ENCODE assay signal across 23 cellular contexts in the genomic region with DNA sequence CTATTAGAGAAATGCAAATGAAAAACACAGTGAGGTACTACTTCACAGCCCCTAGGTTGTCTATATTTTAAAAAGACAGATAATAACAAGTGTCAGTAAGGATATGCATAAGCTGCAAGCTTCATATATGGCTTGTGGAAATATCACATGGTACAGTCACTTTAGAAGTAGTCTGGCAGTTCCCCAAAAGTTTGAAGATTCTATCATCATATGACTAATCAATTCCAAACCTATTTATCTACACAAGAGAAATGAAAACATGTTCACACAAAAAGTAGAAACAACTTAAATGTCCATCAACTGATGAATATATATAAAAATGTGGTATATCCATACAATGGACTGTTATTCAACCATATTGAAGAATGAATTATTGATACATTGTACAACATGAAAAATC.
DNase-seq lines count a peak whose midpoint lies in the region; ATAC-seq and TF ChIP-seq lines count a peak whose summit lies in the region.
"Had no signal": no experiment of that assay in that cellular context is flagged by ENCODE, and none has a peak within 500 bp of the region (broad histone marks: within the 10 kb centered on the region; RNA-seq: fewer than 3 reads in every experiment).

No MANE protein-coding gene starts in this region.

- H3K4me1 Mint-ChIP-seq in activated naive CD8-positive, alpha-beta T cell treated with anti-CD3 and anti-CD28 coated beads, Interleukin-2, amount 50 U/mL, for 24 hours: peaks cover 5% of the 10 kb centered on the region
- peaks cover 4% of the 10 kb centered on the region for H3K4me1 Mint-ChIP-seq in activated naive CD8-positive, alpha-beta T cell treated with anti-CD3 and anti-CD28 coated beads for 36 hours
- H3K4me1 Mint-ChIP-seq in HFFc6 (ENCODE audit: low read depth): peaks cover 2% of the 10 kb centered on the region; the same call in 1 of the 2 replicates

- H3K36me3 ChIP-seq in PC-3 (ENCODE audit: low read depth, low read length): no peaks in the 10 kb centered on the region
- H3K36me3 ChIP-seq: BE2C, MG63 had no signal

- intact Hi-C loops in PC-3 (cut with micrococcal nuclease): no loop called here

- no peaks in the 10 kb centered on the region for H3K79me2 ChIP-seq in PC-3 (ENCODE audit: low read length)

- H3K9me3 Mint-ChIP-seq in activated naive CD8-positive, alpha-beta T cell treated with anti-CD3 and anti-CD28 coated beads, Interleukin-2, amount 50 U/mL, for 24 hours: no peaks in the 10 kb centered on the region
- H3K9me3 Mint-ChIP-seq in activated naive CD8-positive, alpha-beta T cell treated with anti-CD3 and anti-CD28 coated beads for 36 hours: no peaks in the 10 kb centered on the region
- no peaks in the 10 kb centered on the region for H3K9me3 Mint-ChIP-seq in HFFc6
- H3K9me3 Mint-ChIP-seq: CD4-positive, CD25-positive, alpha-beta regulatory T cell; IgD-negative memory B cell had no signal

- H3K4me3 Mint-ChIP-seq in activated naive CD8-positive, alpha-beta T cell treated with anti-CD3 and anti-CD28 coated beads, Interleukin-2, amount 50 U/mL, for 24 hours: no peak overlapping the region
- H3K4me3 Mint-ChIP-seq in activated naive CD8-positive, alpha-beta T cell treated with anti-CD3 and anti-CD28 coated beads for 36 hours: no peak overlapping the region
- no peak overlapping the region for H3K4me3 Mint-ChIP-seq in HFFc6
- H3K4me3 Mint-ChIP-seq: CD4-positive, CD25-positive, alpha-beta regulatory T cell; IgD-negative memory B cell had no signal

- H3K9ac ChIP-seq in PC-3 (ENCODE audit: low read length): no peak overlapping the region

- no peak overlapping the region for H3K27ac ChIP-seq in PC-3 (ENCODE audit: low read length)

- no peak for DNase-seq in activated naive CD8-positive, alpha-beta T cell treated with anti-CD3 and anti-CD28 coated beads, Interleukin-2, amount 50 U/mL, for 24 hours
- DNase-seq in activated naive CD8-positive, alpha-beta T cell treated with anti-CD3 and anti-CD28 coated beads for 36 hours: no peak
- DNase-seq in PC-3: peak; percentile 25
- DNase-seq in epithelial cell of esophagus (ENCODE audit: low read depth): peak; percentile 44
- DNase-seq in HFFc6: no peak
- no peak for DNase-seq in NCI-H1092 (lab: John Stamatoyannopoulos, UW)
- DNase-seq: BE2C; Caco-2; CD4-positive, CD25-positive, alpha-beta regulatory T cell; DMS153; H7; Kasumi-1; MG63; NCI-H1092 treated with DMSO at 0.1 percent for 48 hours; NCI-H146; NCI-H2081; NCI-H2171 treated with DMSO at 0.1 percent for 48 hours; NCI-H446 treated with DMSO at 0.1 percent for 48 hours; NCI-H69 had no signal

- no TSS peak for BruUV-seq in PC-3 (replicated peaks; lab: Mats Ljungman, UMichigan)

- H3K9me2 ChIP-seq in PC-3 (replicated peaks; ENCODE audit: low read length): no peaks in the 10 kb centered on the region

- POLR2A ChIA-PET in PC-3 (lab: Charles Lee; ENCODE audit: unreplicated experiment): no interaction called here

- H3K4me1 ChIP-seq in PC-3 (ENCODE audit: insufficient read depth, low read length): peaks cover 6% of the 10 kb centered on the region
- H3K4me1 ChIP-seq: BE2C had no signal

- H4K20me1 ChIP-seq in PC-3 (ENCODE audit: low read length): no peaks in the 10 kb centered on the region

- H3K4me2 ChIP-seq in PC-3 (ENCODE audit: low read length): no peak overlapping the region

- no peaks in the 10 kb centered on the region for H3F3A ChIP-seq in PC-3 (ENCODE audit: low read length, unreplicated experiment)

- H3K27me3 Mint-ChIP-seq in activated naive CD8-positive, alpha-beta T cell treated with anti-CD3 and anti-CD28 coated beads, Interleukin-2, amount 50 U/mL, for 24 hours: no peaks in the 10 kb centered on the region
- H3K27me3 Mint-ChIP-seq in activated naive CD8-positive, alpha-beta T cell treated with anti-CD3 and anti-CD28 coated beads for 36 hours: no peaks in the 10 kb centered on the region
- H3K27me3 Mint-ChIP-seq in HFFc6 (ENCODE audit: insufficient read depth): no peaks in the 10 kb centered on the region
- H3K27me3 Mint-ChIP-seq: CD4-positive, CD25-positive, alpha-beta regulatory T cell had no signal

- no peak for TF ChIP-seq CTCF in PC-3 (conservative IDR thresholded peaks at IDR 0.05; ENCODE audit: low read depth, low read length)
- no peak for TF ChIP-seq CTCF in epithelial cell of esophagus (IDR thresholded peaks at IDR 0.05; ENCODE audit: insufficient read depth, low read depth, low read length, missing control alignments)
- no peak for TF ChIP-seq CTCF in HFFc6 (IDR thresholded peaks at IDR 0.05)

- H3K4me3 ChIP-seq in PC-3 (ENCODE audit: low read length) (no peak overlapping the region), epithelial cell of esophagus (ENCODE audit: low read length) (no peak overlapping the region)
- H3K4me3 ChIP-seq: GM12878, MG63 had no signal

- H3K9me3 ChIP-seq in PC-3 (ENCODE audit: low read length): no peaks in the 10 kb centered on the region
- H3K9me3 ChIP-seq: BE2C, Caco-2, MG63 had no signal

- H3K36me3 Mint-ChIP-seq in activated naive CD8-positive, alpha-beta T cell treated with anti-CD3 and anti-CD28 coated beads, Interleukin-2, amount 50 U/mL, for 24 hours (ENCODE audit: low read depth): no peaks in the 10 kb centered on the region
- no peaks in the 10 kb centered on the region for H3K36me3 Mint-ChIP-seq in activated naive CD8-positive, alpha-beta T cell treated with anti-CD3 and anti-CD28 coated beads for 36 hours
- no peaks in the 10 kb centered on the region for H3K36me3 Mint-ChIP-seq in HFFc6 (ENCODE audit: low read depth)
- H3K36me3 Mint-ChIP-seq: CD4-positive, CD25-positive, alpha-beta regulatory T cell; IgD-negative memory B cell had no signal

- no peaks in the 10 kb centered on the region for H3K27me3 ChIP-seq in PC-3 (ENCODE audit: low read length)
- H3K27me3 ChIP-seq: BE2C, MG63 had no signal

- H3K27ac Mint-ChIP-seq in activated naive CD8-positive, alpha-beta T cell treated with anti-CD3 and anti-CD28 coated beads, Interleukin-2, amount 50 U/mL, for 24 hours: no peak overlapping the region
- no peak overlapping the region for H3K27ac Mint-ChIP-seq in activated naive CD8-positive, alpha-beta T cell treated with anti-CD3 and anti-CD28 coated beads for 36 hours
- H3K27ac Mint-ChIP-seq in HFFc6: no peak overlapping the region
- H3K27ac Mint-ChIP-seq: CD4-positive, CD25-positive, alpha-beta regulatory T cell; IgD-negative memory B cell had no signal

- H2AFZ ChIP-seq in PC-3 (ENCODE audit: low read length): no peak overlapping the region

- CTCF ChIA-PET in PC-3 (lab: Charles Lee): no interaction called here

- peak; percentile 28 for ATAC-seq in activated naive CD8-positive, alpha-beta T cell treated with anti-CD3 and anti-CD28 coated beads, Interleukin-2, amount 50 U/mL, for 24 hours
- ATAC-seq in PC-3 (no peak), HG03565 (IDR thresholded peaks at IDR 0.05; ENCODE audit: unreplicated experiment) (no peak)
- ATAC-seq: GM12878, Right ventricle myocardium inferior had no signal

Comparison
In these comparisons a context has a peak if more than half of its experiments do, and no peak if none do; other contexts are left out.
1. DNase-seq: peak in PC-3 (single experiment) and epithelial cell of esophagus (single experiment); none in activated naive CD8-positive, alpha-beta T cell treated with anti-CD3 and anti-CD28 coated beads, Interleukin-2, amount 50 U/mL, for 24 hours (single experiment), activated naive CD8-positive, alpha-beta T cell treated with anti-CD3 and anti-CD28 coated beads for 36 hours (single experiment), HFFc6 (single experiment) and NCI-H1092 (single experiment).